In the genomic region with DNA sequence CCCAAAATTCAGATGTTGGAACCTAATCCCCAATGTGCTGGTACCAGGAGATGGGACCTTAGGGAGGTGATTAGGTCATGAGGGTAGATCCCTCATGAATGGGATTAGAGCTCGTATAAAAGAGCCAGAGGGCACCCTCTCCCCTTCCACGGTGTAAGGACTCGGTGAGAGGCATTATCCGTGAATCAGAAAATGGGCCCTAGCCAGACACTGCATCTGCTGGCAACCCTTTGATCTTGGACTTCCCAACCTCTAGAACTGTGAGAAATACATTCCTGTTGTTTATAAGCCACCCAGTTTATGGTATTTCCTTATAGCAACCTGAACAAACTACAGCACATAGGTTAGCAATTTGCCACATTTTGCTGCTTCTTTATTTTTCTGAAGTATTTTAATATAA, we compare ENCODE assay signal across 34 cellular contexts. TPM values are rescaled to one million over a fixed set of nuclear protein-coding genes. Genes with fewer than 3 reads are reported as not detected.
A peak's percentile ranks its signal among the peaks of the same experiment; 100 is the strongest.
DNase-seq lines count a peak whose midpoint lies in the region; ATAC-seq and TF ChIP-seq lines count a peak whose summit lies in the region.
"Had no signal": no experiment of that assay in that cellular context is flagged by ENCODE, and none has a peak within 500 bp of the region (broad histone marks: within the 10 kb centered on the region; RNA-seq: fewer than 3 reads in every experiment).

No MANE protein-coding gene starts in this region.

- no peak overlapping the region for H3K23ac ChIP-seq in trophoblast cell (ENCODE audit: low read length)
- no peak overlapping the region for H3K23ac ChIP-seq in neuronal stem cell (ENCODE audit: low read depth, low read length, poor library complexity)

- H2BK5ac ChIP-seq in trophoblast cell (ENCODE audit: low read depth, low read length, poor library complexity) = no peak overlapping the region
- H2BK5ac ChIP-seq in neuronal stem cell (ENCODE audit: low read length) = no peak overlapping the region

- TF ChIP-seq CTCF in adrenal gland (IDR thresholded peaks at IDR 0.05) (no peak), testis (IDR thresholded peaks at IDR 0.05) (no peak), mucosa of descending colon (IDR thresholded peaks at IDR 0.05) (no peak)

- no peaks in the 10 kb centered on the region for H3K79me2 ChIP-seq in trophoblast cell (ENCODE audit: control insufficient read depth, insufficient read depth, low read length, poor library complexity)

- H2BK12ac ChIP-seq in trophoblast cell (ENCODE audit: low read length) = no peak overlapping the region
- no peak overlapping the region for H2BK12ac ChIP-seq in neuronal stem cell (ENCODE audit: low read length)

- H3K9ac ChIP-seq in trophoblast cell (ENCODE audit: low read length) = no peak overlapping the region
- no peak overlapping the region for H3K9ac ChIP-seq in neuronal stem cell (ENCODE audit: low read depth, low read length, poor library complexity)
- H3K9ac ChIP-seq: BLaER1; BLaER1 treated with 17β-estradiol and CSF1 and Interleukin-3, amounts not matched to agents 10 nM and 100 nM had no signal

- H3K9me3 ChIP-seq in adrenal gland (replicated peaks in 1 of 3) (no peaks in the 10 kb centered on the region), trophoblast cell (ENCODE audit: insufficient read depth, low read depth, low read length) (no peaks in the 10 kb centered on the region), testis (no peaks in the 10 kb centered on the region), mucosa of descending colon (no peaks in the 10 kb centered on the region), neuronal stem cell (replicated peaks in 1 of 2; ENCODE audit: control insufficient read depth in 2 of 2, insufficient read depth in 1 of 2, low read depth in 1 of 2, low read length in 2 of 2) (peaks cover 0 to 3% of the 10 kb centered on the region in 2 donors)
- H3K9me3 ChIP-seq: A549; BE2C; BLaER1; BLaER1 treated with 17β-estradiol and CSF1 and Interleukin-3, amounts not matched to agents 10 nM and 100 nM; Caco-2 had no signal

- H4K12ac ChIP-seq in trophoblast cell (ENCODE audit: low read depth, low read length) = no peak overlapping the region

- intact Hi-C loops in adrenal gland (cut with DNase I) (no loop called here), testis (cut with DNase I; ENCODE audit: low total_unique reads) (no loop called here), mucosa of descending colon (cut with DNase I, micrococcal nuclease) (no loop called here)

- no peak overlapping the region for H4K91ac ChIP-seq in trophoblast cell (ENCODE audit: low read depth, low read length)
- H4K91ac ChIP-seq in neuronal stem cell (ENCODE audit: low read depth, low read length, poor library complexity) = no peak overlapping the region

- H3K79me1 ChIP-seq in trophoblast cell (ENCODE audit: low read length) = no peaks in the 10 kb centered on the region
- no peaks in the 10 kb centered on the region for H3K79me1 ChIP-seq in neuronal stem cell (ENCODE audit: low read depth, low read length)

- H3K4me2 ChIP-seq in trophoblast cell (ENCODE audit: low read length) = no peak overlapping the region
- no peak overlapping the region for H3K4me2 ChIP-seq in neuronal stem cell (ENCODE audit: insufficient read depth, low read length, poor library complexity, severe bottlenecking)
- H3K4me2 ChIP-seq: A549; BLaER1; BLaER1 treated with 17β-estradiol and CSF1 and Interleukin-3, amounts not matched to agents 10 nM and 100 nM had no signal

- H2AFZ ChIP-seq in trophoblast cell (ENCODE audit: insufficient read depth, low read length, poor library complexity) (no peak overlapping the region), neuronal stem cell (ENCODE audit: low read length) (no peak overlapping the region)

- ATAC-seq in mucosa of descending colon = no peak
- ATAC-seq: A549; CD8-positive, alpha-beta T cell had no signal

- no peak overlapping the region for H2AK5ac ChIP-seq in trophoblast cell (ENCODE audit: low read length)
- H2AK5ac ChIP-seq in neuronal stem cell (ENCODE audit: low read depth, low read length) = no peak overlapping the region

- H3K14ac ChIP-seq in trophoblast cell (ENCODE audit: low read length) = no peak overlapping the region
- no peak overlapping the region for H3K14ac ChIP-seq in neuronal stem cell (ENCODE audit: low read length)

- peak overlapping the region in 3 of 5 donors; percentile 21 to 30 (median 23) for H3K27ac ChIP-seq in adrenal gland
- H3K27ac ChIP-seq in trophoblast cell (ENCODE audit: low read depth, low read length) = no peak overlapping the region
- H3K27ac ChIP-seq in testis = peak overlapping the region; percentile 33 to 47
- H3K27ac ChIP-seq in neuronal stem cell (replicated peaks; ENCODE audit: low read length) = no peak overlapping the region
- H3K27ac ChIP-seq: 22Rv1; A549; BLaER1; BLaER1 treated with 17β-estradiol and CSF1 and Interleukin-3, amounts not matched to agents 10 nM and 100 nM; C4-2B had no signal

- no peak overlapping the region for H2BK15ac ChIP-seq in neuronal stem cell (ENCODE audit: low read length)

- no peak for TF ChIP-seq POLR2A in adrenal gland (IDR thresholded peaks at IDR 0.05)
- no peak for TF ChIP-seq POLR2A in testis (IDR thresholded peaks at IDR 0.05)

- H3K4me3 ChIP-seq in adrenal gland = no peak overlapping the region
- no peak overlapping the region for H3K4me3 ChIP-seq in trophoblast cell (ENCODE audit: low read depth, low read length)
- no peak overlapping the region for H3K4me3 ChIP-seq in testis
- no peak overlapping the region for H3K4me3 ChIP-seq in mucosa of descending colon
- H3K4me3 ChIP-seq in neuronal stem cell (ENCODE audit: low read length in 2 of 2) = no peak overlapping the region
- H3K4me3 ChIP-seq: A549; BLaER1; BLaER1 treated with 17β-estradiol and CSF1 and Interleukin-3, amounts not matched to agents 10 nM and 100 nM had no signal

- DNase-seq in NCI-H82 (lab: John Stamatoyannopoulos, UW) = peak; percentile 27
- DNase-seq in NCI-H82 treated with DMSO at 0.1 percent for 48 hours (lab: John Stamatoyannopoulos, UW; ENCODE audit: unreplicated experiment) = no peak
- DNase-seq in adrenal gland = no peak
- DNase-seq in trophoblast cell = peak; percentile 67 to 68
- no peak for DNase-seq in testis
- no peak for DNase-seq in mucosa of descending colon
- no peak for DNase-seq in NCI-H446 (lab: John Stamatoyannopoulos, UW)
- DNase-seq in neuronal stem cell (ENCODE audit: low spot score) = no peak
- DNase-seq: 8988T; ACHN; AML-193; BE2C; C1 segment of cervical spinal cord; Caco-2; Calu3; CD4-positive, alpha-beta memory T cell; CD4-positive, alpha-beta T cell; CD4-positive, CD25-positive, alpha-beta regulatory T cell; CD8-positive, alpha-beta memory T cell; CD8-positive, alpha-beta T cell; COR-L47; DMS 273 treated with DMSO at 0.1 percent for 48 hours; DMS153; DMS53; DMS79; DMS79 treated with DMSO at 0.1 percent for 48 hours; DND-41; EL had no signal

- 50 to 72% (median 60%) methylated on average over 2 to 4 of the region's 4 CpGs for WGBS in adrenal gland, 4 donors
- WGBS in trophoblast cell (ENCODE audit: extremely low coverage, insufficient coverage, insufficient read length) = no CpG with 5 or more reads among the region's 4 CpGs
- WGBS in testis, 2 donors = 92 to 94% methylated on average over 4 of the region's 4 CpGs
- WGBS in neuronal stem cell (ENCODE audit: extremely low coverage in 2 of 2, insufficient read length in 2 of 2, insufficient replicate concordance in 1 of 2), 2 donors = no CpG with 5 or more reads among the region's 4 CpGs

- H3K4me1 ChIP-seq in adrenal gland (replicated peaks in 1 of 2) = peaks cover 8 to 12% of the 10 kb centered on the region in 2 donors
- H3K4me1 ChIP-seq in trophoblast cell (ENCODE audit: control insufficient read depth in 1 of 2, insufficient read depth in 2 of 2, low read length in 2 of 2) = no peaks in the 10 kb centered on the region
- H3K4me1 ChIP-seq in testis = peaks cover 11% of the 10 kb centered on the region
- H3K4me1 ChIP-seq in mucosa of descending colon (ENCODE audit: low read depth) = no peaks in the 10 kb centered on the region
- H3K4me1 ChIP-seq in neuronal stem cell (ENCODE audit: control insufficient read depth in 2 of 2, insufficient read depth in 1 of 2, low read depth in 1 of 2, low read length in 2 of 2) = peaks cover 1 to 2% of the 10 kb centered on the region in 2 donors
- H3K4me1 ChIP-seq: A549; BLaER1; BLaER1 treated with 17β-estradiol and CSF1 and Interleukin-3, amounts not matched to agents 10 nM and 100 nM; Caco-2 had no signal

- H3K36me3 ChIP-seq in adrenal gland (replicated peaks in 1 of 2) (no peaks in the 10 kb centered on the region), trophoblast cell (ENCODE audit: control insufficient read depth in 1 of 2, insufficient read depth in 2 of 2, low read length in 2 of 2) (no peaks in the 10 kb centered on the region), testis (ENCODE audit: low read depth, missing control alignments) (no peaks in the 10 kb centered on the region), mucosa of descending colon (ENCODE audit: low read depth) (no peaks in the 10 kb centered on the region), neuronal stem cell (replicated peaks in 1 of 2; ENCODE audit: control insufficient read depth in 2 of 2, insufficient read depth in 2 of 2, low read length in 2 of 2) (no peaks in the 10 kb centered on the region)
- H3K36me3 ChIP-seq: BE2C; BLaER1; BLaER1 treated with 17β-estradiol and CSF1 and Interleukin-3, amounts not matched to agents 10 nM and 100 nM had no signal

- H3K18ac ChIP-seq in trophoblast cell (ENCODE audit: low read length) = no peak overlapping the region
- H3K18ac ChIP-seq in neuronal stem cell (ENCODE audit: low read length) = no peak overlapping the region

- no peak overlapping the region for H3K4ac ChIP-seq in trophoblast cell (ENCODE audit: low read depth, low read length)
- H3K4ac ChIP-seq in neuronal stem cell (ENCODE audit: low read length) = no peak overlapping the region

- H3K27me3 ChIP-seq in adrenal gland (no peaks in the 10 kb centered on the region), trophoblast cell (ENCODE audit: insufficient read depth, low read length) (no peaks in the 10 kb centered on the region), testis (no peaks in the 10 kb centered on the region), neuronal stem cell (ENCODE audit: control insufficient read depth in 3 of 3, insufficient read depth in 3 of 3, low read depth in 1 of 3, low read length in 3 of 3) (no peaks in the 10 kb centered on the region)
- H3K27me3 ChIP-seq: BE2C; BLaER1; BLaER1 treated with 17β-estradiol and CSF1 and Interleukin-3, amounts not matched to agents 10 nM and 100 nM had no signal

- no peak overlapping the region for H2BK120ac ChIP-seq in trophoblast cell (ENCODE audit: insufficient read depth, low read length, poor library complexity)
- H2BK120ac ChIP-seq in neuronal stem cell (ENCODE audit: low read depth, low read length) = no peak overlapping the region

- H4K8ac ChIP-seq in trophoblast cell (ENCODE audit: low read depth, low read length) (no peak overlapping the region), neuronal stem cell (ENCODE audit: low read depth, low read length) (no peak overlapping the region)

RNA-seq across cellular contexts. Expression of gene JAM2, which starts 14.5 kb away (rescaled TPM):
- total RNA-seq in adrenal gland (10 to 100 TPM; 11.7 to 38.6 (median 20.1) TPM), testis (10 to 100 TPM; 91.1 to 93.5 TPM), mucosa of descending colon (10 to 100 TPM in 1 of 3 donors, 1 to 10 TPM in 2; 6.5 to 23.0 (median 8.3) TPM)
- polyA plus RNA-seq in adrenal gland (10 to 100 TPM; 12.5 to 30.3 (median 16.2) TPM), testis (ENCODE audit: insufficient read depth, low read depth, low replicate concordance) (76.2 TPM)
- polyA plus RNA-seq in trophoblast cell (2013) = 0.61 and 0.64 TPM in 2 replicates
- polyA plus RNA-seq in neuronal stem cell (2013, experiment 1 of 2) = 9.7 TPM
- polyA plus RNA-seq in neuronal stem cell (2013, experiment 2 of 2) = 9.1 TPM
- total RNA-seq: Calu3; CD4-positive, alpha-beta T cell; CD4-positive, CD25-positive, alpha-beta regulatory T cell; CD8-positive, alpha-beta T cell had no signal
- polyA plus RNA-seq: CD14-positive monocyte; CD8-positive, alpha-beta memory T cell had no signal

RNA-seq across cellular contexts. Expression of gene MRPL39, which starts 17.2 kb away (rescaled TPM):
- total RNA-seq in adrenal gland = 10 to 100 TPM; 19.4 to 50.8 (median 37.6) TPM
- polyA plus RNA-seq in adrenal gland = 10 to 100 TPM; 22.5 to 90.7 (median 40.7) TPM
- polyA plus RNA-seq in trophoblast cell (2013) = 45.7 and 46.6 TPM in 2 replicates
- 10 to 100 TPM; 35.5 to 48.8 TPM for total RNA-seq in testis
- polyA plus RNA-seq in testis (ENCODE audit: insufficient read depth, low read depth, low replicate concordance) = 66.7 TPM
- total RNA-seq in mucosa of descending colon = 10 to 100 TPM; 21.6 to 27.9 (median 22.1) TPM
- 41.9 TPM for polyA plus RNA-seq in neuronal stem cell (2013, experiment 1 of 2)
- 42.4 TPM for polyA plus RNA-seq in neuronal stem cell (2013, experiment 2 of 2)

Comparison
In these comparisons a context has a peak if more than half of its experiments do, and no peak if none do; other contexts are left out.
1. DNase-seq: peak in NCI-H82 (single experiment) and trophoblast cell (2 of 2); none in NCI-H82 treated with DMSO at 0.1 percent for 48 hours (single experiment), adrenal gland (0 of 7), testis (single experiment), mucosa of descending colon (0 of 3), NCI-H446 (0 of 2) and neuronal stem cell (single experiment).
2. H3K27ac ChIP-seq: peak in adrenal gland (3 of 5) and testis (2 of 2); none in trophoblast cell (single experiment) and neuronal stem cell (single experiment).